ENCODE assay signal across 8 cellular contexts in genomic region chr9:14768561-14769234, GRCh38. TPM values are rescaled to one million over a fixed set of nuclear protein-coding genes. Genes with fewer than 3 reads are reported as not detected.
A peak's percentile ranks its signal among the peaks of the same experiment; 100 is the strongest.
DNase-seq lines count a peak whose midpoint lies in the region; ATAC-seq and TF ChIP-seq lines count a peak whose summit lies in the region.

No MANE protein-coding gene starts in this region.

- no peak for TF ChIP-seq POLR2A in upper lobe of left lung (IDR thresholded peaks at IDR 0.05)

- no peaks in the 10 kb centered on the region for H3K36me3 ChIP-seq in HEK293 (ENCODE audit: control insufficient read depth in 2 of 2, insufficient read depth in 1 of 2, low read length in 2 of 2)
- no peaks in the 10 kb centered on the region for H3K36me3 ChIP-seq in mammary epithelial cell (ENCODE audit: insufficient read depth, low read length)
- no peaks in the 10 kb centered on the region for H3K36me3 ChIP-seq in upper lobe of left lung

- no peaks in the 10 kb centered on the region for H3K79me2 ChIP-seq in mammary epithelial cell (ENCODE audit: insufficient read depth, low read length)

- H3K4me1 ChIP-seq in HEK293 (ENCODE audit: control insufficient read depth, insufficient read depth, low read length) (no peaks in the 10 kb centered on the region), mammary epithelial cell (ENCODE audit: insufficient read depth, low read length) (no peaks in the 10 kb centered on the region), upper lobe of left lung (peaks cover 0 to 4% (median 0%) of the 10 kb centered on the region in 4 donors)

- peak; percentile 78 for DNase-seq in DMS 273 (lab: John Stamatoyannopoulos, UW; ENCODE audit: unreplicated experiment)
- DNase-seq in NCI-H526 (lab: John Stamatoyannopoulos, UW) = peak; percentile 18 to 84
- peak; percentile 36 for DNase-seq in mammary epithelial cell
- peak; percentile 72 for DNase-seq in kidney tubule cell (ENCODE audit: low spot score)
- no peak for DNase-seq in upper lobe of left lung

- 16% methylated on average over 6 of the region's 6 CpGs for WGBS in mammary epithelial cell (ENCODE audit: low coverage, missing lambda C conversion rate)
- WGBS in upper lobe of left lung, 2 donors = 17 to 24% methylated on average over 6 of the region's 6 CpGs

- TF ChIP-seq CTCF in HEK293 (tag by site-specific recombination; IDR thresholded peaks at IDR 0.05) (no peak), mammary epithelial cell (conservative IDR thresholded peaks at IDR 0.05 in 1 of 2, IDR thresholded peaks at IDR 0.05 in 1 of 2; ENCODE audit: extremely low read depth in 1 of 2, insufficient read depth in 1 of 2, low read depth in 1 of 2, low read length in 2 of 2) (peak; percentile 56 to 72), upper lobe of left lung (IDR thresholded peaks at IDR 0.05) (peak in 5 of 6 experiments; percentile 47 to 78 (median 67))

- no TSS peak for BruUV-seq in mammary epithelial cell (replicated peaks; lab: Mats Ljungman, UMichigan)

- no peak for TF ChIP-seq EP300 in upper lobe of left lung (IDR thresholded peaks at IDR 0.05)

- in situ Hi-C loops in mammary epithelial cell (cut with MboI; ENCODE audit: low sequenced_read_pairs in 2 of 2) = loop anchor here (5.0 to 25.0 kb wide), 3 partner anchors 151 to 1406 kb away; no protein-coding TSS in a partner anchor

- no peak overlapping the region for H3K27ac ChIP-seq in HEK293 (ENCODE audit: extremely low read depth, low read depth, low read length)
- no peak overlapping the region for H3K27ac ChIP-seq in mammary epithelial cell (ENCODE audit: insufficient read depth, low read depth, low read length)
- H3K27ac ChIP-seq in upper lobe of left lung = no peak overlapping the region

- H4K20me1 ChIP-seq in mammary epithelial cell (ENCODE audit: insufficient read depth, low read length) = no peaks in the 10 kb centered on the region

- H3K9me3 ChIP-seq in HEK293 (ENCODE audit: control insufficient read depth, insufficient read depth, low read depth, low read length) (no peaks in the 10 kb centered on the region), mammary epithelial cell (replicated peaks; ENCODE audit: insufficient read depth, low read length) (no peaks in the 10 kb centered on the region), upper lobe of left lung (no peaks in the 10 kb centered on the region)

- CTCF ChIA-PET in HEK293 (lab: Yijun Ruan, JAX) (interaction anchor here (0.5 to 7.1 kb wide), 43 partner anchors 8 to 1735 kb away, joined by 3 to 68 read pairs (median 4); no protein-coding TSS in a partner anchor), mammary epithelial cell (lab: Charles Lee; ENCODE audit: low non-redundant PET) (interaction anchor here (1.1 kb wide), 1 partner anchor 303 kb away, joined by 7 read pairs; no protein-coding TSS in a partner anchor)

- dilution Hi-C loops in mammary epithelial cell (cut with HindIII; ENCODE audit: low sequenced_read_pairs) = no loop called here

- peak overlapping the region; percentile 50 for H2AFZ ChIP-seq in mammary epithelial cell (ENCODE audit: low read depth, low read length)

- H3K27me3 ChIP-seq in mammary epithelial cell (ENCODE audit: insufficient read depth, low read length) (no peaks in the 10 kb centered on the region), upper lobe of left lung (no peaks in the 10 kb centered on the region)

- H3K4me3 ChIP-seq in HEK293 (ENCODE audit: low read depth, low read length) (no peak overlapping the region), mammary epithelial cell (replicated peaks in 1 of 3; ENCODE audit: insufficient read depth in 1 of 3, low read depth in 2 of 3, low read length in 3 of 3) (no peak overlapping the region), upper lobe of left lung (no peak overlapping the region)

- H3K9ac ChIP-seq in mammary epithelial cell (ENCODE audit: insufficient read depth, low read length) = no peak overlapping the region

- no peak overlapping the region for H3K4me2 ChIP-seq in mammary epithelial cell (ENCODE audit: insufficient read depth, low read depth, low read length)

- POLR2A ChIA-PET in HEK293 (lab: Yijun Ruan, JAX) = interaction anchor here (1.0 kb wide), 1 partner anchor 76 kb away, joined by 3 read pairs; no protein-coding TSS in a partner anchor

- ATAC-seq in upper lobe of left lung (ENCODE audit: low FRiP score in 2 of 2) = peak in 1 of 2 donors; percentile 77
- ATAC-seq in HG03520 (IDR thresholded peaks at IDR 0.05; ENCODE audit: unreplicated experiment) = no peak
- no peak for ATAC-seq in HG03135 (IDR thresholded peaks at IDR 0.05; ENCODE audit: unreplicated experiment)

- intact Hi-C loops in mammary epithelial cell (cut with micrococcal nuclease) = loop anchor here (1.0 to 10.0 kb wide), 5 partner anchors 78 to 1416 kb away; no protein-coding TSS in a partner anchor

TF ChIP-seq in HEK293, 187 proteins besides CTCF, POLR2A, EP300 and RAD21:
- no peak for TF ChIP-seq ZNF549 (tag by site-specific recombination; IDR thresholded peaks at IDR 0.05)
- peak; percentile 65 for TF ChIP-seq ZNF654 (tag by site-specific recombination; IDR thresholded peaks at IDR 0.05; ENCODE audit: low read depth)

RNA-seq across cellular contexts. Expression of gene CER1, which starts 46.2 kb away (rescaled TPM):
- total RNA-seq in mammary epithelial cell (not detected), upper lobe of left lung (not detected)
- not detected for polyA plus RNA-seq in mammary epithelial cell
- polyA minus RNA-seq in mammary epithelial cell = not detected

Comparison
In these comparisons a context has a peak if more than half of its experiments do, and no peak if none do; other contexts are left out.
1. DNase-seq: peak in DMS 273 (single experiment), NCI-H526 (2 of 2), mammary epithelial cell (single experiment) and kidney tubule cell (single experiment); none in upper lobe of left lung (0 of 2).